In genomic region chr12:12804011-12804410, GRCh38 we compare ENCODE assay signal across 9 cellular contexts. TPM values are rescaled to one million over a fixed set of nuclear protein-coding genes. Genes with fewer than 3 reads are reported as not detected.
A peak's percentile ranks its signal among the peaks of the same experiment; 100 is the strongest.
DNase-seq lines count a peak whose midpoint lies in the region; ATAC-seq and TF ChIP-seq lines count a peak whose summit lies in the region.
"Had no signal": no experiment of that assay in that cellular context is flagged by ENCODE, and none has a peak within 500 bp of the region (broad histone marks: within the 10 kb centered on the region; RNA-seq: fewer than 3 reads in every experiment).

No MANE protein-coding gene starts in this region.

- peak overlapping the region; percentile 35 for H3K27ac Mint-ChIP-seq in activated CD8-positive, alpha-beta memory T cell treated with anti-CD3 and anti-CD28 coated beads, Interleukin-2, amount 10 ng/mL, durations not matched to agents 7 days and 5 days
- H3K27ac Mint-ChIP-seq in T-helper 17 cell = peak overlapping the region; percentile 99

- no peak for TF ChIP-seq EP300 in transverse colon (IDR thresholded peaks at IDR 0.05; ENCODE audit: low read depth)

- CTCF ChIA-PET in activated CD8-positive, alpha-beta memory T cell treated with anti-CD3 and anti-CD28 coated beads, Interleukin-2, amount 10 ng/mL, durations not matched to agents 7 days and 5 days (lab: Charles Lee) = interaction anchor here (0.8 to 3.0 kb wide), 4 partner anchors 9 to 182 kb away, joined by 3 to 29 read pairs (median 13); partner anchors contain the start of gene DDX47

- no peak for ATAC-seq in activated CD8-positive, alpha-beta memory T cell treated with anti-CD3 and anti-CD28 coated beads, Interleukin-2, amount 10 ng/mL, durations not matched to agents 7 days and 5 days
- ATAC-seq in T-helper 17 cell (no peak), GM21786 (IDR thresholded peaks at IDR 0.05; ENCODE audit: unreplicated experiment) (no peak), GM19023 (IDR thresholded peaks at IDR 0.05; ENCODE audit: unreplicated experiment) (no peak)

- peak overlapping the region; percentile 67 to 87 (median 78) for H3K27ac ChIP-seq in transverse colon

- intact Hi-C loops in transverse colon (cut with DNase I; ENCODE audit: low total_unique reads) = no loop called here

- H3K9me3 Mint-ChIP-seq in activated CD8-positive, alpha-beta memory T cell treated with anti-CD3 and anti-CD28 coated beads, Interleukin-2, amount 10 ng/mL, durations not matched to agents 7 days and 5 days (ENCODE audit: low read depth) = no peaks in the 10 kb centered on the region

- H3K36me3 Mint-ChIP-seq in activated CD8-positive, alpha-beta memory T cell treated with anti-CD3 and anti-CD28 coated beads, Interleukin-2, amount 10 ng/mL, durations not matched to agents 7 days and 5 days = no peaks in the 10 kb centered on the region
- no peaks in the 10 kb centered on the region for H3K36me3 Mint-ChIP-seq in T-helper 17 cell (ENCODE audit: low read depth)

- no peaks in the 10 kb centered on the region for H3K27me3 ChIP-seq in transverse colon

- H3K4me3 ChIP-seq in foreskin fibroblast (ENCODE audit: low read depth in 1 of 2, low read length in 2 of 2) (no peak overlapping the region), transverse colon (no peak overlapping the region)

- no peak for TF ChIP-seq POLR2A in transverse colon (IDR thresholded peaks at IDR 0.05)

- 48 to 75% methylated on average over 6 of the region's 6 CpGs for WGBS in transverse colon (ENCODE audit: low coverage in 1 of 2), 2 donors

- in situ Hi-C loops in transverse colon (cut with MboI; ENCODE audit: low pct_ligation_motif_present in 1 of 4, low pct_unique_long_range_greater_than_20kb in 1 of 4, low sequenced_read_pairs in 3 of 4) (no loop called here), GM13977 (cut with MboI; ENCODE audit: low pct_unique_long_range_greater_than_20kb, low sequenced_read_pairs, unreplicated experiment) (no loop called here)

- H3K9me3 ChIP-seq in T-helper 17 cell (ENCODE audit: control insufficient read depth, low read length, poor library complexity, severe bottlenecking) = no peaks in the 10 kb centered on the region
- H3K9me3 ChIP-seq in transverse colon = no peaks in the 10 kb centered on the region

- DNase-seq in activated CD8-positive, alpha-beta memory T cell treated with anti-CD3 and anti-CD28 coated beads, Interleukin-2, amount 10 ng/mL, durations not matched to agents 7 days and 5 days = no peak
- DNase-seq in activated CD8-positive, alpha-beta memory T cell treated with anti-CD3 and anti-CD28 coated beads, Interleukin-2, amount 50 U/mL, for 48 hours = no peak
- DNase-seq in T-helper 17 cell (no peak), foreskin fibroblast (peak; percentile 35 to 37), transverse colon (no peak), GM13977 (ENCODE audit: low spot score) (no peak)
- DNase-seq: activated T-cell treated with anti-CD3 and anti-CD28 coated beads, Interleukin-2, amount 50 U/mL, for 48 hours had no signal

- peaks cover 58% of the 10 kb centered on the region for H3K4me1 Mint-ChIP-seq in activated CD8-positive, alpha-beta memory T cell treated with anti-CD3 and anti-CD28 coated beads, Interleukin-2, amount 10 ng/mL, durations not matched to agents 7 days and 5 days
- peaks cover 48% of the 10 kb centered on the region for H3K4me1 Mint-ChIP-seq in T-helper 17 cell

- H3K4me1 ChIP-seq in transverse colon = peaks cover 4 to 63% (median 26%) of the 10 kb centered on the region in 4 donors

- H3K36me3 ChIP-seq in transverse colon = no peaks in the 10 kb centered on the region

- no peak for TF ChIP-seq CTCF in foreskin fibroblast (IDR thresholded peaks at IDR 0.05; ENCODE audit: low read depth, low read length)
- no peak for TF ChIP-seq CTCF in transverse colon (IDR thresholded peaks at IDR 0.05)
- no peak for TF ChIP-seq CTCF in GM13977 (IDR thresholded peaks at IDR 0.05; ENCODE audit: extremely low read depth, insufficient read depth, missing control alignments)

- no peaks in the 10 kb centered on the region for H3K27me3 Mint-ChIP-seq in activated CD8-positive, alpha-beta memory T cell treated with anti-CD3 and anti-CD28 coated beads, Interleukin-2, amount 10 ng/mL, durations not matched to agents 7 days and 5 days
- no peaks in the 10 kb centered on the region for H3K27me3 Mint-ChIP-seq in T-helper 17 cell

- no peak overlapping the region for H3K4me3 Mint-ChIP-seq in activated CD8-positive, alpha-beta memory T cell treated with anti-CD3 and anti-CD28 coated beads, Interleukin-2, amount 10 ng/mL, durations not matched to agents 7 days and 5 days
- H3K4me3 Mint-ChIP-seq in T-helper 17 cell = no peak overlapping the region

RNA-seq across cellular contexts. Expression of gene DDX47, which starts 9.1 kb away (rescaled TPM):
- total RNA-seq in activated CD8-positive, alpha-beta memory T cell treated with anti-CD3 and anti-CD28 coated beads, Interleukin-2, amount 10 ng/mL, durations not matched to agents 7 days and 5 days = 10 to 100 TPM; 56.0 to 68.0 TPM
- total RNA-seq in T-helper 17 cell (100 to 1,000 TPM; 135 to 141 TPM), transverse colon (10 to 100 TPM; 22.1 to 47.8 (median 31.8) TPM)

RNA-seq across cellular contexts. Expression of gene APOLD1, which starts 18.6 kb away (rescaled TPM):
- total RNA-seq in activated CD8-positive, alpha-beta memory T cell treated with anti-CD3 and anti-CD28 coated beads, Interleukin-2, amount 10 ng/mL, durations not matched to agents 7 days and 5 days = 10 to 100 TPM in 1 of 2 experiments, 1 to 10 TPM in 1; 7.2 to 13.5 TPM
- 1 to 10 TPM; 3.1 to 5.1 TPM for total RNA-seq in T-helper 17 cell
- total RNA-seq in transverse colon = 10 to 100 TPM in 2 of 4 donors, 1 to 10 TPM in 2; 3.0 to 11.3 (median 7.7) TPM

Comparison
In these comparisons a context has a peak if more than half of its experiments do, and no peak if none do; other contexts are left out.
1. DNase-seq: peak in foreskin fibroblast (2 of 2); none in activated CD8-positive, alpha-beta memory T cell treated with anti-CD3 and anti-CD28 coated beads, Interleukin-2, amount 10 ng/mL, durations not matched to agents 7 days and 5 days (single experiment), activated CD8-positive, alpha-beta memory T cell treated with anti-CD3 and anti-CD28 coated beads, Interleukin-2, amount 50 U/mL, for 48 hours (single experiment), T-helper 17 cell (0 of 3), transverse colon (single experiment) and GM13977 (single experiment).